Comparison of ENCODE assay signal across 1 cellular context in the genomic region with DNA sequence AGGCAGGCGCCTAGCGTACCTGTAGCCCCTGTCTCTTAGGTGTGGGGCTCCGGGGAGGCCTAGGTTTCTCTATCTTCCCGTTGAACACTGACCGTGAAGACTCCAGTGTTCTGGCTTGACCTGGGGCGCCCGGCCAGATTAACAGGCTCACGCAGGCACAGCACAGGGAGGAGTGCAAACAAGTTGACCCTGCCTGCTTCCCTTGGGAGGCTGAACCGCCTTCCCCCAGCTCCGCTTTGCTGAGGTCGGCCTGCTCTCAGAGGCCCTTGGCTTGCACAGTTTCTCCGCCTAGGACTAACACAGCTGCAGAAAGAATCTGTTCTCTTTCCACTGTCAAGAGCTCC.
A peak's percentile ranks its signal among the peaks of the same experiment; 100 is the strongest.
TF ChIP-seq lines count a peak whose summit lies in the region.

No MANE protein-coding gene starts in this region.

TF ChIP-seq in GM12878, 131 proteins besides CTCF, POLR2A, EP300 and RAD21:
- no peak for TF ChIP-seq WRNIP1 (IDR thresholded peaks at IDR 0.05; ENCODE audit: borderline replicate concordance, low read depth, low read length)
- TF ChIP-seq, protein P1, sequence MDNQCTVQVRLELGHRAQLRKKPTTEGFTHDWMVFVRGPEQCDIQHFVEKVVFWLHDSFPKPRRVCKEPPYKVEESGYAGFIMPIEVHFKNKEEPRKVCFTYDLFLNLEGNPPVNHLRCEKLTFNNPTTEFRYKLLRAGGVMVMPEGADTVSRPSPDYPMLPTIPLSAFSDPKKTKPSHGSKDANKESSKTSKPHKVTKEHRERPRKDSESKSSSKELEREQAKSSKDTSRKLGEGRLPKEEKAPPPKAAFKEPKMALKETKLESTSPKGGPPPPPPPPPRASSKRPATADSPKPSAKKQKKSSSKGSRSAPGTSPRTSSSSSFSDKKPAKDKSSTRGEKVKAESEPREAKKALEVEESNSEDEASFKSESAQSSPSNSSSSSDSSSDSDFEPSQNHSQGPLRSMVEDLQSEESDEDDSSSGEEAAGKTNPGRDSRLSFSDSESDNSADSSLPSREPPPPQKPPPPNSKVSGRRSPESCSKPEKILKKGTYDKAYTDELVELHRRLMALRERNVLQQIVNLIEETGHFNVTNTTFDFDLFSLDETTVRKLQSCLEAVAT (IDR thresholded peaks at IDR 0.05) = 0 out of 2 replicates have a peak, but pooled peaks have one; percentile 23
